Comparison of ENCODE assay signal across 8 cellular contexts in the genomic region with DNA sequence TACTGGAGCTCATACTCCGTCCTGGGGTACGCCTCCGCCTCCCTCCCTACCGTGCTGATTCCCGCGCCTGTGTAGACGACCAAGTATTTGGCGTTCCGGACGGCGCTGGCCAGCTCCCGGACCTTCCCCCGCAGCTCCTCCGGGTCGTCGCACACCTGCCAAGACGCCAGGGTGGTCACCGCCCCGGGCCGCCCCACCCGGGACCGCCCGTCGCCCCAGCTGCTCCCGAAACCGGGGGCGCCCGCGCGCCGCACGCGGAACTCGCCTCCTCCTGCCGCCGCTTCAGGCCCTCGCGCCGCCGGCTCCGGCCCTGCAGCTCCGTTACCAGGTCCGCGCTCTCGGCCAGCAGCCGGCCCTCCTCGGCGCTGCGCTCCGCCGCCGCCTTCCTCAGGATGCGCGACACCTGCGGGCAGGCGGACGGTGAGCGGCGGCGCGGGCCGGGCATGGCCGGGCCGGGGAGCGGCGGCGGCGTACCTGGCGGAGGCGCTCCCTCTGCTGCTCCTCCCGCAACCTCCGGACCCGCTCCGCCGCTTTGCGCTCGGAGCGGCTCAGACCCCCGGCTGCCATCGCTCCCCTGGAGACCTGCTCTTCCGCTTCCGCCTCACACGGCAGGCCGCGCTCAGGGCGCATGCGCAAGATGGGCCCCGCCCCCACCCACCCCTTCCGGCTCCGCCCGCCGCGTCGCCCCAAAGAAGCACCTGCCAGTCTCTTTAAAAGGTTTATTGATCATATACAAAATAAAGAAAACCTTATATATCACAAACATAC. TPM values are rescaled to one million over a fixed set of nuclear protein-coding genes. Genes with fewer than 3 reads are reported as not detected.
DNase-seq lines count a peak whose midpoint lies in the region; ATAC-seq, FAIRE-seq and TF ChIP-seq lines count a peak whose summit lies in the region.

A gene with protein sequence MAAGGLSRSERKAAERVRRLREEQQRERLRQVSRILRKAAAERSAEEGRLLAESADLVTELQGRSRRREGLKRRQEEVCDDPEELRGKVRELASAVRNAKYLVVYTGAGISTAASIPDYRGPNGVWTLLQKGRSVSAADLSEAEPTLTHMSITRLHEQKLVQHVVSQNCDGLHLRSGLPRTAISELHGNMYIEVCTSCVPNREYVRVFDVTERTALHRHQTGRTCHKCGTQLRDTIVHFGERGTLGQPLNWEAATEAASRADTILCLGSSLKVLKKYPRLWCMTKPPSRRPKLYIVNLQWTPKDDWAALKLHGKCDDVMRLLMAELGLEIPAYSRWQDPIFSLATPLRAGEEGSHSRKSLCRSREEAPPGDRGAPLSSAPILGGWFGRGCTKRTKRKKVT (minus strand): TSS at position 612 of the 768 bp plus-strand sequence. CDS start 45 bp downstream, at position 567.

- H3K9me3 ChIP-seq in A549, result no peaks in the 10 kb centered on the region

- H3K36me3 Mint-ChIP-seq in activated CD4-positive, alpha-beta T cell treated with anti-CD3 and anti-CD28 coated beads, Interleukin-2, amount 10 ng/mL, durations not matched to agents 7 days and 5 days (ENCODE audit: low read depth), result peaks cover 41% of the 10 kb centered on the region

- TF ChIP-seq EP300 in A549 (IDR thresholded peaks at IDR 0.05), result no peak

- H3K4me2 ChIP-seq in A549, result peak within 1 kb of the TSS; percentile 99

- peak; percentile 56 to 62 for ATAC-seq in A549
- ATAC-seq in GM18861 (IDR thresholded peaks at IDR 0.05; ENCODE audit: unreplicated experiment), result peak; percentile 50
- ATAC-seq in HG03354 (IDR thresholded peaks at IDR 0.05; ENCODE audit: poor library complexity, severe bottlenecking, unreplicated experiment), result peak; percentile 77
- ATAC-seq in left lobe of liver, result peak; percentile 78

- H3K4me3 ChIP-seq in A549 (peak within 1 kb of the TSS; percentile 97), coronary artery (peak within 1 kb of the TSS; percentile 96)

- peak within 1 kb of the TSS; percentile 84 for H3K4me3 Mint-ChIP-seq in activated CD4-positive, alpha-beta T cell treated with anti-CD3 and anti-CD28 coated beads, Interleukin-2, amount 10 ng/mL, durations not matched to agents 7 days and 5 days

- H3K27me3 Mint-ChIP-seq in activated CD4-positive, alpha-beta T cell treated with anti-CD3 and anti-CD28 coated beads, Interleukin-2, amount 10 ng/mL, durations not matched to agents 7 days and 5 days, result no peaks in the 10 kb centered on the region

- TF ChIP-seq RAD21 in A549 (conservative IDR thresholded peaks at IDR 0.05 in 1 of 2, IDR thresholded peaks at IDR 0.05 in 1 of 2), result no peak

- peak within 1 kb of the TSS; percentile 93 to 97 for H3K27ac ChIP-seq in A549
- peak within 1 kb of the TSS; percentile 60 to 84 for H3K27ac ChIP-seq in coronary artery

- peaks cover 59% of the 10 kb centered on the region for H3K4me1 ChIP-seq in A549

- no peak for FAIRE-seq in A549 (lab: Jason Lieb, UNC)

- DNase-seq in A549 (ENCODE audit: low read depth in 1 of 2, low spot score in 1 of 2) (peak; percentile 83 to 97), NCI-H524 treated with DMSO at 0.1 percent for 48 hours (lab: John Stamatoyannopoulos, UW) (peak; percentile 18), coronary artery (ENCODE audit: low spot score) (peak; percentile 86), left lobe of liver (ENCODE audit: low spot score) (peak; percentile 80)
- peak; percentile 80 for DNase-seq in activated CD4-positive, alpha-beta T cell treated with anti-CD3 and anti-CD28 coated beads, Interleukin-2, amount 10 ng/mL, durations not matched to agents 7 days and 5 days
- DNase-seq in stimulated activated CD4-positive, alpha-beta T cell treated with anti-CD3 and anti-CD28 coated beads, Interleukin-2, amount 100 ng/mL, for 4 hours (ENCODE audit: low read depth), result peak; percentile 73

- POLR2A ChIA-PET in A549 (lab: Yijun Ruan, JAX), result interaction anchor here (1.2 kb wide), 1 partner anchor 8 kb away, joined by 6 read pairs; no protein-coding TSS in a partner anchor
- POLR2A ChIA-PET in activated CD4-positive, alpha-beta T cell treated with anti-CD3 and anti-CD28 coated beads, Interleukin-2, amount 10 ng/mL, durations not matched to agents 7 days and 5 days (lab: Charles Lee), result no interaction called here

- TF ChIP-seq POLR2A in A549 (IDR thresholded peaks at IDR 0.05; ENCODE audit: low read length), result peak; percentile 69

- CTCF ChIA-PET in A549 (lab: Yijun Ruan, JAX), result interaction anchor here (0.5 to 1.8 kb wide), 9 partner anchors 9 to 190 kb away, joined by 3 to 7 read pairs (median 4); a partner anchor contains a TSS
- CTCF ChIA-PET in activated CD4-positive, alpha-beta T cell treated with anti-CD3 and anti-CD28 coated beads, Interleukin-2, amount 10 ng/mL, durations not matched to agents 7 days and 5 days (lab: Charles Lee), result interaction anchor here (0.9 to 2.1 kb wide), 4 partner anchors 8 to 48 kb away, joined by 3 to 12 read pairs (median 4); no protein-coding TSS in a partner anchor

- peak within 1 kb of the TSS; percentile 90 for H3K27ac Mint-ChIP-seq in activated CD4-positive, alpha-beta T cell treated with anti-CD3 and anti-CD28 coated beads, Interleukin-2, amount 10 ng/mL, durations not matched to agents 7 days and 5 days

- WGBS in A549 (ENCODE audit: missing lambda C conversion rate), result under 1% methylated on average over 37 of the region's 94 CpGs

- H3K4me1 Mint-ChIP-seq in activated CD4-positive, alpha-beta T cell treated with anti-CD3 and anti-CD28 coated beads, Interleukin-2, amount 10 ng/mL, durations not matched to agents 7 days and 5 days, result peaks cover 36% of the 10 kb centered on the region

- TF ChIP-seq CTCF in A549 (IDR thresholded peaks at IDR 0.05), result no peak
- TF ChIP-seq CTCF in coronary artery (IDR thresholded peaks at IDR 0.05), result no peak

- H3K9me3 Mint-ChIP-seq in activated CD4-positive, alpha-beta T cell treated with anti-CD3 and anti-CD28 coated beads, Interleukin-2, amount 10 ng/mL, durations not matched to agents 7 days and 5 days, result no peaks in the 10 kb centered on the region

TF ChIP-seq in A549, 52 proteins besides CTCF, POLR2A, EP300 and RAD21 (continues in another document):
- no peak for TF ChIP-seq ZSCAN20 (CRISPR knock-in tag; IDR thresholded peaks at IDR 0.05)
- TF ChIP-seq, protein P1, sequence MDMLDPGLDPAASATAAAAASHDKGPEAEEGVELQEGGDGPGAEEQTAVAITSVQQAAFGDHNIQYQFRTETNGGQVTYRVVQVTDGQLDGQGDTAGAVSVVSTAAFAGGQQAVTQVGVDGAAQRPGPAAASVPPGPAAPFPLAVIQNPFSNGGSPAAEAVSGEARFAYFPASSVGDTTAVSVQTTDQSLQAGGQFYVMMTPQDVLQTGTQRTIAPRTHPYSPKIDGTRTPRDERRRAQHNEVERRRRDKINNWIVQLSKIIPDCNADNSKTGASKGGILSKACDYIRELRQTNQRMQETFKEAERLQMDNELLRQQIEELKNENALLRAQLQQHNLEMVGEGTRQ (IDR thresholded peaks at IDR 0.05), result no peak
- no peak for TF ChIP-seq FOXS1 (CRISPR knock-in tag; IDR thresholded peaks at IDR 0.05)
- no peak for TF ChIP-seq CBX2 (IDR thresholded peaks at IDR 0.05; ENCODE audit: borderline replicate concordance, low read depth)
- TF ChIP-seq RCOR1 (IDR thresholded peaks at IDR 0.05; ENCODE audit: low read depth, low read length), result no peak
- TF ChIP-seq POLR2AphosphoS2 (conservative IDR thresholded peaks at IDR 0.05; ENCODE audit: low read length), result peak; percentile 77; the same call in 1 of the 2 replicates
- 0 out of 2 replicates have a peak, but pooled peaks have one; percentile 49 for TF ChIP-seq TFCP2L1 (CRISPR knock-in tag; IDR thresholded peaks at IDR 0.05)
- no peak for TF ChIP-seq NFE2L2 (conservative IDR thresholded peaks at IDR 0.05; ENCODE audit: low read length)
- no peak for TF ChIP-seq SMC3 (IDR thresholded peaks at IDR 0.05)
- TF ChIP-seq, protein P2, sequence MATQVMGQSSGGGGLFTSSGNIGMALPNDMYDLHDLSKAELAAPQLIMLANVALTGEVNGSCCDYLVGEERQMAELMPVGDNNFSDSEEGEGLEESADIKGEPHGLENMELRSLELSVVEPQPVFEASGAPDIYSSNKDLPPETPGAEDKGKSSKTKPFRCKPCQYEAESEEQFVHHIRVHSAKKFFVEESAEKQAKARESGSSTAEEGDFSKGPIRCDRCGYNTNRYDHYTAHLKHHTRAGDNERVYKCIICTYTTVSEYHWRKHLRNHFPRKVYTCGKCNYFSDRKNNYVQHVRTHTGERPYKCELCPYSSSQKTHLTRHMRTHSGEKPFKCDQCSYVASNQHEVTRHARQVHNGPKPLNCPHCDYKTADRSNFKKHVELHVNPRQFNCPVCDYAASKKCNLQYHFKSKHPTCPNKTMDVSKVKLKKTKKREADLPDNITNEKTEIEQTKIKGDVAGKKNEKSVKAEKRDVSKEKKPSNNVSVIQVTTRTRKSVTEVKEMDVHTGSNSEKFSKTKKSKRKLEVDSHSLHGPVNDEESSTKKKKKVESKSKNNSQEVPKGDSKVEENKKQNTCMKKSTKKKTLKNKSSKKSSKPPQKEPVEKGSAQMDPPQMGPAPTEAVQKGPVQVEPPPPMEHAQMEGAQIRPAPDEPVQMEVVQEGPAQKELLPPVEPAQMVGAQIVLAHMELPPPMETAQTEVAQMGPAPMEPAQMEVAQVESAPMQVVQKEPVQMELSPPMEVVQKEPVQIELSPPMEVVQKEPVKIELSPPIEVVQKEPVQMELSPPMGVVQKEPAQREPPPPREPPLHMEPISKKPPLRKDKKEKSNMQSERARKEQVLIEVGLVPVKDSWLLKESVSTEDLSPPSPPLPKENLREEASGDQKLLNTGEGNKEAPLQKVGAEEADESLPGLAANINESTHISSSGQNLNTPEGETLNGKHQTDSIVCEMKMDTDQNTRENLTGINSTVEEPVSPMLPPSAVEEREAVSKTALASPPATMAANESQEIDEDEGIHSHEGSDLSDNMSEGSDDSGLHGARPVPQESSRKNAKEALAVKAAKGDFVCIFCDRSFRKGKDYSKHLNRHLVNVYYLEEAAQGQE (IDR thresholded peaks at IDR 0.05), result no peak
- TF ChIP-seq MAFK (IDR thresholded peaks at IDR 0.05; ENCODE audit: partially characterized antibody), result no peak
- peak; percentile 88 to 98 for TF ChIP-seq JUN (IDR thresholded peaks at IDR 0.05)

RNA-seq across cellular contexts. Expression of the gene that starts here (rescaled TPM):
- polyA plus RNA-seq in A549 (2011; rRNA removed) (9.8 and 13.7 TPM in 2 replicates), A549 (2017; fragmentation: RNase III; extraction: RNeasy Plus Mini Kit Qiagen cat#74134 plus additional on column Dnase treatment) (34.0 to 35.2 TPM (median 34.8 TPM) in 3 replicates)
- 29.1 and 29.7 TPM in 2 replicates for polyA plus RNA-seq in A549 (2012; cell fraction: cytosol; rRNA removed)
- polyA plus RNA-seq in A549 (2012; cell fraction: nucleus; rRNA removed), result 131 and 141 TPM in 2 replicates
- polyA minus RNA-seq in A549 (2011; rRNA and poly(A)+ RNA removed), result 40.0 and 46.9 TPM in 2 replicates
- 10 to 100 TPM; 55.6 to 71.2 TPM for total RNA-seq in activated CD4-positive, alpha-beta T cell treated with anti-CD3 and anti-CD28 coated beads, Interleukin-2, amount 10 ng/mL, durations not matched to agents 7 days and 5 days
- total RNA-seq in left lobe of liver, result 18.0 TPM

Comparison
In these comparisons a context has a peak if more than half of its experiments do, and no peak if none do; other contexts are left out.
1. Peak in every context shown above with its lines: DNase-seq, ATAC-seq, H3K4me3 ChIP-seq and H3K27ac ChIP-seq.
2. DNase-seq: peak in every context shown above with its lines; median percentile 90 in A549; 86 in coronary artery; 80 in activated CD4-positive, alpha-beta T cell treated with anti-CD3 and anti-CD28 coated beads, Interleukin-2, amount 10 ng/mL, durations not matched to agents 7 days and 5 days; 80 in left lobe of liver; 73 in stimulated activated CD4-positive, alpha-beta T cell treated with anti-CD3 and anti-CD28 coated beads, Interleukin-2, amount 100 ng/mL, for 4 hours; 18 in NCI-H524 treated with DMSO at 0.1 percent for 48 hours.